In genomic region chr16:81738831-81739496, GRCh38 we compare ENCODE assay signal across 10 cellular contexts. TPM values are rescaled to one million over a fixed set of nuclear protein-coding genes. Genes with fewer than 3 reads are reported as not detected.
DNase-seq lines count a peak whose midpoint lies in the region; ATAC-seq, FAIRE-seq and TF ChIP-seq lines count a peak whose summit lies in the region.
"Had no signal": no experiment of that assay in that cellular context is flagged by ENCODE, and none has a peak within 500 bp of the region (broad histone marks: within the 10 kb centered on the region; RNA-seq: fewer than 3 reads in every experiment).

No MANE protein-coding gene starts in this region.

- H2AFZ ChIP-seq in K562 (ENCODE audit: low read depth, low read length) (peak overlapping the region; percentile 78), trophoblast cell (ENCODE audit: insufficient read depth, low read length, poor library complexity) (no peak overlapping the region)

- TF ChIP-seq POLR2A in K562 (conservative IDR thresholded peaks at IDR 0.05), result no peak

- TF ChIP-seq RAD21 in K562 (CRISPR knock-in tag; conservative IDR thresholded peaks at IDR 0.05 in 1 of 2, IDR thresholded peaks at IDR 0.05 in 1 of 2), result no peak; a peak in 1 of 4 replicates

- H4K91ac ChIP-seq in trophoblast cell (ENCODE audit: low read depth, low read length), result peak overlapping the region; percentile 32

- in situ Hi-C loops in K562 (cut with MboI), result loop anchor here (25.0 kb wide), 2 partner anchors 727 to 1202 kb away; partner anchors contain the start of genes CENPN, CMC2 and DYNLRB2

- no peaks in the 10 kb centered on the region for H3K79me1 ChIP-seq in trophoblast cell (ENCODE audit: low read length)

- H3K4me1 ChIP-seq in K562 (replicated peaks in 1 of 2; ENCODE audit: control insufficient read depth in 2 of 2, insufficient read depth in 2 of 2, low read length in 2 of 2) (peaks cover 17 to 18% of the 10 kb centered on the region in 2 experiments), trophoblast cell (ENCODE audit: control insufficient read depth in 1 of 2, insufficient read depth in 2 of 2, low read length in 2 of 2) (no peaks in the 10 kb centered on the region)

- H4K12ac ChIP-seq in trophoblast cell (ENCODE audit: low read depth, low read length), result no peak overlapping the region

- no TSS peak for BruUV-seq in K562 (replicated peaks; lab: Mats Ljungman, UMichigan)

- no peak for TF ChIP-seq EP300 in K562 (IDR thresholded peaks at IDR 0.05; ENCODE audit: low read length)

- CTCF ChIA-PET in K562 (lab: Yijun Ruan, JAX; ENCODE audit: low intra/inter-chr PET ratio), result interaction anchor here (0.6 to 3.0 kb wide), 4 partner anchors 116 to 934 kb away, joined by 5 to 31 read pairs (median 10); no protein-coding TSS in a partner anchor

- no peak overlapping the region for H3K14ac ChIP-seq in trophoblast cell (ENCODE audit: low read length)

- H3K27me3 ChIP-seq in HL-60 (ENCODE audit: insufficient read depth, poor library complexity, severe bottlenecking) (no peaks in the 10 kb centered on the region), K562 (ENCODE audit: control insufficient read depth in 2 of 2, insufficient read depth in 2 of 2, low read length in 2 of 2) (peaks cover 0 to 4% of the 10 kb centered on the region in 2 experiments; a peak in 1 of 5 replicates), trophoblast cell (ENCODE audit: insufficient read depth, low read length) (no peaks in the 10 kb centered on the region)

- H3K23ac ChIP-seq in trophoblast cell (ENCODE audit: low read length), result no peak overlapping the region

- peak; percentile 19 for FAIRE-seq in K562 (lab: Jason Lieb, UNC)

- H3K27ac ChIP-seq in HL-60 (replicated peaks) (peak overlapping the region; percentile 97), K562 (ENCODE audit: extremely low read depth, low read depth, low read length) (no peak overlapping the region), trophoblast cell (ENCODE audit: low read depth, low read length) (no peak overlapping the region)

- H3K18ac ChIP-seq in trophoblast cell (ENCODE audit: low read length), result no peak overlapping the region

- H2BK12ac ChIP-seq in trophoblast cell (ENCODE audit: low read length), result peak overlapping the region; percentile 42

- WGBS in K562 (ENCODE audit: insufficient coverage, low coverage, missing lambda C conversion rate), result 41% methylated on average over 18 of the region's 18 CpGs
- no CpG with 5 or more reads among the region's 18 CpGs for WGBS in trophoblast cell (ENCODE audit: extremely low coverage, insufficient coverage, insufficient read length)

- 0 out of 2 replicates have a peak overlapping the region, but pooled peaks have one; percentile 14 for H3K4me2 ChIP-seq in K562 (ENCODE audit: insufficient read depth, low read length)
- no peak overlapping the region for H3K4me2 ChIP-seq in trophoblast cell (ENCODE audit: low read length)

- no peaks in the 10 kb centered on the region for H3K79me2 ChIP-seq in K562 (ENCODE audit: control insufficient read depth, insufficient read depth, low read length)
- no peaks in the 10 kb centered on the region for H3K79me2 ChIP-seq in trophoblast cell (ENCODE audit: control insufficient read depth, insufficient read depth, low read length, poor library complexity)

- H3K4ac ChIP-seq in trophoblast cell (ENCODE audit: low read depth, low read length), result no peak overlapping the region

- intact Hi-C loops in K562 (cut with micrococcal nuclease), result loop anchor here (5.0 kb wide), 4 partner anchors 337 to 812 kb away; no protein-coding TSS in a partner anchor

- H3K9ac ChIP-seq in K562 (ENCODE audit: insufficient read depth in 1 of 2, low read depth in 2 of 2, low read length in 2 of 2), result peak overlapping the region in 1 of 2 experiments; percentile 32; a peak in 1 of 4 replicates
- no peak overlapping the region for H3K9ac ChIP-seq in trophoblast cell (ENCODE audit: low read length)

- no peak overlapping the region for H2BK5ac ChIP-seq in trophoblast cell (ENCODE audit: low read depth, low read length, poor library complexity)

- H2AK5ac ChIP-seq in trophoblast cell (ENCODE audit: low read length), result peak overlapping the region; percentile 42

- TF ChIP-seq CTCF in HL-60 (IDR thresholded peaks at IDR 0.05; ENCODE audit: insufficient read depth, low read length) (no peak), K562 (IDR thresholded peaks at IDR 0.05 in 2 of 3, conservative IDR thresholded peaks at IDR 0.05 in 1 of 3; ENCODE audit: insufficient read depth in 2 of 3, low read depth in 1 of 3, low read length in 3 of 3) (no peak)

- POLR2A ChIA-PET in K562 (lab: Yijun Ruan, JAX), result interaction anchor here (0.6 kb wide), 3 partner anchors 225 to 367 kb away, joined by 3 to 4 read pairs (median 4); no protein-coding TSS in a partner anchor

- H3K9me3 ChIP-seq in K562 (replicated peaks; ENCODE audit: control insufficient read depth, insufficient read depth, low read depth, low read length) (no peaks in the 10 kb centered on the region), trophoblast cell (ENCODE audit: insufficient read depth, low read depth, low read length) (no peaks in the 10 kb centered on the region)

- no peaks in the 10 kb centered on the region for H3K36me3 ChIP-seq in K562 (ENCODE audit: control insufficient read depth, insufficient read depth, low read length)
- H3K36me3 ChIP-seq in trophoblast cell (ENCODE audit: control insufficient read depth in 1 of 2, insufficient read depth in 2 of 2, low read length in 2 of 2), result no peaks in the 10 kb centered on the region

- no peak overlapping the region for H2BK120ac ChIP-seq in trophoblast cell (ENCODE audit: insufficient read depth, low read length, poor library complexity)

- no peaks in the 10 kb centered on the region; the same call in 1 of the 2 replicates for H4K20me1 ChIP-seq in K562 (replicated peaks; ENCODE audit: control insufficient read depth, insufficient read depth, low read length)

- peak overlapping the region; percentile 21 for H3K4me3 ChIP-seq in HL-60 (replicated peaks; ENCODE audit: insufficient read depth, low read length)
- H3K4me3 ChIP-seq in K562, result no peak overlapping the region
- no peak overlapping the region for H3K4me3 ChIP-seq in trophoblast cell (ENCODE audit: low read depth, low read length)

- no peaks in the 10 kb centered on the region for H3K9me1 ChIP-seq in K562 (ENCODE audit: control insufficient read depth, insufficient read depth, low read length)

- H4K8ac ChIP-seq in trophoblast cell (ENCODE audit: low read depth, low read length), result no peak overlapping the region

- DNase-seq in HL-60 (ENCODE audit: low read depth in 1 of 2, low spot score in 1 of 2) (peak; percentile 86 to 95), K562 (ENCODE audit: extremely low read depth in 1 of 4, low spot score in 3 of 4) (peak; percentile 53 to 64 (median 59)), trophoblast cell (no peak), HuH-7 (ENCODE audit: low spot score) (no peak), middle frontal gyrus (ENCODE audit: extremely low spot score, low spot score) (no peak)
- DNase-seq: activated CD4-positive, alpha-beta T cell treated with anti-CD3 and anti-CD28 coated beads for 36 hours; NCI-H1694 had no signal

- ATAC-seq in GM18861 (IDR thresholded peaks at IDR 0.05; ENCODE audit: unreplicated experiment) (peak; percentile 30), K562 (peak; percentile 66), HG02884 (IDR thresholded peaks at IDR 0.05; ENCODE audit: unreplicated experiment) (no peak), GM18858 (IDR thresholded peaks at IDR 0.05; ENCODE audit: unreplicated experiment) (no peak)

TF ChIP-seq in K562, 482 proteins besides CTCF, POLR2A, EP300 and RAD21 (continues in another document):
- TF ChIP-seq SPI1 (IDR thresholded peaks at IDR 0.05; ENCODE audit: borderline replicate concordance, low read depth, low read length), result peak; percentile 64; the same call in 1 of the 2 replicates
- no peak for TF ChIP-seq ATF7 (IDR thresholded peaks at IDR 0.05)
- TF ChIP-seq ZFPM2 (CRISPR knock-in tag; IDR thresholded peaks at IDR 0.05), result no peak
- TF ChIP-seq NFYB (IDR thresholded peaks at IDR 0.05; ENCODE audit: extremely low read depth, insufficient read length), result no peak
- TF ChIP-seq RBBP5 (IDR thresholded peaks at IDR 0.05; ENCODE audit: borderline replicate concordance, insufficient read depth, low read length, poor library complexity, severe bottlenecking), result peak; percentile 30
- TF ChIP-seq ZNF324 (CRISPR knock-in tag; IDR thresholded peaks at IDR 0.05), result no peak
- TF ChIP-seq BHLHE40 (IDR thresholded peaks at IDR 0.05; ENCODE audit: low read length), result 0 out of 2 replicates have a peak, but pooled peaks have one; percentile 26
- TF ChIP-seq ZBTB12 (CRISPR knock-in tag; IDR thresholded peaks at IDR 0.05), result no peak
- TF ChIP-seq ZBTB17 (CRISPR knock-in tag; IDR thresholded peaks at IDR 0.05), result no peak
- TF ChIP-seq SNRNP70 (optimal IDR thresholded peaks at IDR 0.05; ENCODE audit: low read depth, low read length), result no peak

RNA-seq across cellular contexts. Expression of gene PLCG2, which starts 40.1 kb away (rescaled TPM):
- 18.9 and 24.9 TPM in 2 replicates for total RNA-seq in K562 (2011; cell fraction: chromatin; rRNA removed; ENCODE audit: low replicate concordance)
- 10.9 and 11.8 TPM in 2 replicates for total RNA-seq in K562 (2011; cell fraction: nucleolus; rRNA removed)
- total RNA-seq in K562 (2011; cell fraction: nucleoplasm; rRNA removed), result 12.5 and 14.6 TPM in 2 replicates
- total RNA-seq in K562 (2014; rRNA removed), result 1.7 and 4.0 TPM in 2 replicates
- total RNA-seq in K562 (2014; rRNA removed; fragmentation: Illumina TruSeq; extraction: Trizol), result 2.7 and 3.3 TPM in 2 replicates
- 3.9 and 4.0 TPM in 2 replicates for total RNA-seq in K562 (2015; rRNA removed; fragmentation: Illumina TruSeq; extraction: Trizol)
- total RNA-seq in K562 (2021), result 7.1 and 8.6 TPM in 2 replicates
- polyA plus RNA-seq in K562 (2011; rRNA removed), result 4.2 and 7.9 TPM in 2 replicates
- 3.7 and 4.9 TPM in 2 replicates for polyA plus RNA-seq in K562 (2011; cell fraction: cytosol; rRNA removed)
- 15.0 and 22.1 TPM in 2 replicates for polyA plus RNA-seq in K562 (2011; cell fraction: nucleus; rRNA removed)
- 3.7 and 12.8 TPM in 2 replicates for polyA plus RNA-seq in K562 (2012)
- 2.6 and 3.1 TPM in 2 replicates for polyA plus RNA-seq in K562 (2014; fragmentation: Illumina TruSeq; extraction: Trizol)
- 1 to 10 TPM in 1 of 2 experiments, under 1 TPM in 1; 0.94 to 1.0 TPM for polyA plus RNA-seq in K562 (2014; fragmentation: Nextera tagmentation; extraction: Ambion mirVana)
- 1.9 TPM in 2 replicates for polyA plus RNA-seq in K562 (2014; rRNA removed)
- polyA minus RNA-seq in K562 (2011; rRNA and poly(A)+ RNA removed), result 9.3 and 12.6 TPM in 2 replicates
- 8.3 and 9.6 TPM in 2 replicates for polyA minus RNA-seq in K562 (2011; cell fraction: cytosol; rRNA and poly(A)+ RNA removed)
- polyA minus RNA-seq in K562 (2011; cell fraction: nucleus; rRNA and poly(A)+ RNA removed), result 11.0 and 21.5 TPM in 2 replicates
- 0.68 and 0.85 TPM in 2 replicates for polyA plus RNA-seq in trophoblast cell (2013)

Comparison
In these comparisons a context has a peak if more than half of its experiments do, and no peak if none do; other contexts are left out.
1. ATAC-seq: peak in GM18861 (single experiment) and K562 (single experiment); none in HG02884 (single experiment) and GM18858 (single experiment).
2. DNase-seq: peak in HL-60 (2 of 2) and K562 (4 of 4); none in trophoblast cell (0 of 2), HuH-7 (single experiment) and middle frontal gyrus (single experiment).